ENCODE assay signal across 8 cellular contexts in genomic region chr15:78072080-78072892, GRCh38. TPM values are rescaled to one million over a fixed set of nuclear protein-coding genes. Genes with fewer than 3 reads are reported as not detected.
DNase-seq lines count a peak whose midpoint lies in the region; ATAC-seq and TF ChIP-seq lines count a peak whose summit lies in the region.

No MANE protein-coding gene starts in this region.

- H3K9me3 ChIP-seq in AG04450 (ENCODE audit: control insufficient read depth, insufficient read depth, low read length) = no peaks in the 10 kb centered on the region
- H3K9me3 ChIP-seq in Loucy (ENCODE audit: insufficient read depth, low read depth, low read length) = no peaks in the 10 kb centered on the region
- H3K9me3 ChIP-seq in muscle layer of colon (ENCODE audit: low read length) = no peaks in the 10 kb centered on the region

- H3K36me3 ChIP-seq in Loucy (ENCODE audit: insufficient read depth, low read length) = no peaks in the 10 kb centered on the region
- no peaks in the 10 kb centered on the region for H3K36me3 ChIP-seq in muscle layer of colon (ENCODE audit: insufficient read depth, low read length)

- H3K27me3 Mint-ChIP-seq in stimulated activated naive B cell treated with anti-CD40 and anti-IgM and Interleukin-4, amounts not matched to agents 10 μg/mL and 1 μg/mL and 100 μg/mL, for 72 hours = no peaks in the 10 kb centered on the region

- H3K4me1 ChIP-seq in Loucy (ENCODE audit: insufficient read depth, low read length, poor library complexity, severe bottlenecking) = peaks cover 78% of the 10 kb centered on the region
- peaks cover 61% of the 10 kb centered on the region for H3K4me1 ChIP-seq in muscle layer of colon (ENCODE audit: insufficient read depth, low read length)

- POLR2A ChIA-PET in AG04450 (lab: Yijun Ruan, JAX) = no interaction called here

- H3K4me2 ChIP-seq in Loucy (ENCODE audit: low read depth, low read length, poor library complexity, severe bottlenecking) = peak overlapping the region; percentile 84

- TF ChIP-seq CTCF in AG04450 (IDR thresholded peaks at IDR 0.05; ENCODE audit: low read depth, low read length) (no peak), Loucy (conservative IDR thresholded peaks at IDR 0.05; ENCODE audit: low read length) (no peak)

- no peaks in the 10 kb centered on the region for H3K27me3 ChIP-seq in AG04450 (ENCODE audit: control insufficient read depth, insufficient read depth, low read length)
- no peaks in the 10 kb centered on the region for H3K27me3 ChIP-seq in Loucy (ENCODE audit: insufficient read depth, low read length, poor library complexity, severe bottlenecking)
- no peaks in the 10 kb centered on the region for H3K27me3 ChIP-seq in muscle layer of colon (ENCODE audit: control insufficient read depth in 1 of 2, insufficient read depth in 2 of 2, low read length in 2 of 2)

- H3K4me3 ChIP-seq in AG04450 (ENCODE audit: low read depth, low read length) (0 out of 2 replicates have a peak overlapping the region, but pooled peaks have one; percentile 8), Loucy (ENCODE audit: low read length, poor library complexity, severe bottlenecking) (peak overlapping the region; percentile 100), muscle layer of colon (ENCODE audit: low read depth in 1 of 2, low read length in 2 of 2) (peak overlapping the region in 1 of 2 donors; percentile 20)

- H3K27ac ChIP-seq in AG04450 (ENCODE audit: low read depth, low read length) (no peak overlapping the region), muscle layer of colon (ENCODE audit: low read depth, low read length) (peak overlapping the region; percentile 63)

- no peak overlapping the region for H2AFZ ChIP-seq in Loucy (ENCODE audit: low read length)

- H3K36me3 Mint-ChIP-seq in stimulated activated naive B cell treated with anti-CD40 and anti-IgM and Interleukin-4, amounts not matched to agents 10 μg/mL and 1 μg/mL and 100 μg/mL, for 72 hours = peaks cover 0 to 4% of the 10 kb centered on the region in 2 donors

- peaks cover 56% of the 10 kb centered on the region for H4K20me1 ChIP-seq in Loucy (ENCODE audit: insufficient read depth, low read length, poor library complexity, severe bottlenecking)

- ATAC-seq in HG02571 (IDR thresholded peaks at IDR 0.05; ENCODE audit: unreplicated experiment) = no peak
- no peak for ATAC-seq in stimulated activated naive B cell treated with anti-CD40 and anti-IgM and Interleukin-4, amounts not matched to agents 10 μg/mL and 1 μg/mL and 100 μg/mL, for 72 hours (replicated peaks)

- H3K4me3 Mint-ChIP-seq in stimulated activated naive B cell treated with anti-CD40 and anti-IgM and Interleukin-4, amounts not matched to agents 10 μg/mL and 1 μg/mL and 100 μg/mL, for 72 hours = no peak overlapping the region

- H3K27ac Mint-ChIP-seq in stimulated activated naive B cell treated with anti-CD40 and anti-IgM and Interleukin-4, amounts not matched to agents 10 μg/mL and 1 μg/mL and 100 μg/mL, for 72 hours = no peak overlapping the region

- H3K79me2 ChIP-seq in Loucy (ENCODE audit: insufficient read depth, low read length) = peaks cover 100% of the 10 kb centered on the region

- no peak for DNase-seq in AG04450 (ENCODE audit: low read depth, low spot score)
- peak; percentile 32 for DNase-seq in dedifferentiated amniotic fluid mesenchymal stem cell (ENCODE audit: extremely low spot score)
- no peak for DNase-seq in germinal center (ENCODE audit: low spot score)
- DNase-seq in GOT3 (lab: John Stamatoyannopoulos, UW) = no peak
- no peak for DNase-seq in stimulated activated naive B cell treated with anti-CD40 and anti-IgM and Interleukin-4, amounts not matched to agents 10 μg/mL and 1 μg/mL and 100 μg/mL, for 72 hours

- H3F3A ChIP-seq in Loucy (ENCODE audit: low read depth) = no peaks in the 10 kb centered on the region; the same call in 1 of the 2 replicates

- CTCF ChIA-PET in AG04450 (lab: Charles Lee) = interaction anchor here (1.3 to 2.7 kb wide), 2 partner anchors 36 to 105 kb away, joined by 6 to 9 read pairs; no protein-coding TSS in a partner anchor

- no peaks in the 10 kb centered on the region for H3K9me3 Mint-ChIP-seq in stimulated activated naive B cell treated with anti-CD40 and anti-IgM and Interleukin-4, amounts not matched to agents 10 μg/mL and 1 μg/mL and 100 μg/mL, for 72 hours

- no peaks in the 10 kb centered on the region for H3K9me2 ChIP-seq in Loucy (replicated peaks; ENCODE audit: low read depth, low read length)

- peaks cover 29 to 48% of the 10 kb centered on the region in 2 donors for H3K4me1 Mint-ChIP-seq in stimulated activated naive B cell treated with anti-CD40 and anti-IgM and Interleukin-4, amounts not matched to agents 10 μg/mL and 1 μg/mL and 100 μg/mL, for 72 hours

- peak overlapping the region; percentile 65 for H3K9ac ChIP-seq in Loucy (ENCODE audit: low read depth, low read length, poor library complexity, severe bottlenecking)
- H3K9ac ChIP-seq in muscle layer of colon (ENCODE audit: low read length) = peak overlapping the region; percentile 32

RNA-seq across cellular contexts. Expression of gene TBC1D2B, which starts 5.2 kb away (rescaled TPM):
- polyA plus RNA-seq in AG04450 (2011; rRNA removed) = 42.0 and 42.5 TPM in 2 replicates
- 51.6 and 57.3 TPM in 2 replicates for polyA minus RNA-seq in AG04450 (2011; rRNA and poly(A)+ RNA removed)

RNA-seq across cellular contexts. Expression of gene SH2D7, which starts 20.1 kb away (rescaled TPM):
- 0.04 TPM in 1 of 2 replicates, not detected in the other for polyA plus RNA-seq in AG04450 (2011; rRNA removed)
- 0.14 TPM in 1 of 2 replicates, not detected in the other for polyA minus RNA-seq in AG04450 (2011; rRNA and poly(A)+ RNA removed)

RNA-seq across cellular contexts. Expression of gene CIB2, which starts 59.0 kb away (rescaled TPM):
- polyA plus RNA-seq in AG04450 (2011; rRNA removed) = 2.7 and 3.7 TPM in 2 replicates
- 3.3 and 3.9 TPM in 2 replicates for polyA minus RNA-seq in AG04450 (2011; rRNA and poly(A)+ RNA removed)
